20 cellular contexts compared by ENCODE assay signal in the genomic region with DNA sequence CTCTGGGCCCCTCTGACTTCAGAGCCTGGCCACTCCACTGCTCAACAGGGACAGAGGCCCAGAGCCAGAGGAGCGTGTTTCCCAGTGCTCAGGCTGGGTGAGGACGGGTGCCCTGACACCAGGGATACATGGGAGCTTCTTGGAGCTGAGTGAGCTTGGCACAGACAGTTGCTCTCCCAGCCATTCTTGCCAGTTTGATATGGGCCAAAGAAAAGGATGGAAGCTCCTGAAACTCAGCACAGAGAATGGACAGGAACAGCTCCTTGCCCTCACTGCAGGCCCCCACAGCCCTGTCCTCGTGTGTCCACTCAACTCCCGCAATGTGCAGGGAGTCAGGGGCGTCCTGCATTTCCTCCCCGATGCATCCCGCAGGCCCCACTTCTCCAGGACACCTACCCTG. TPM values are rescaled to one million over a fixed set of nuclear protein-coding genes. Genes with fewer than 3 reads are reported as not detected.
"Had no signal": no experiment of that assay in that cellular context is flagged by ENCODE, and none has a peak within 500 bp of the region (broad histone marks: within the 10 kb centered on the region; RNA-seq: fewer than 3 reads in every experiment).

No MANE protein-coding gene starts in this region.

- H3K27me3 ChIP-seq: ascending aorta, esophagus squamous epithelium, ovary, tibial artery, uterus had no signal

- H3K9me3 ChIP-seq: ascending aorta, esophagus squamous epithelium, ovary, tibial artery, uterus had no signal

- H3K4me3 Mint-ChIP-seq: activated naive CD4-positive, alpha-beta T cell treated with anti-CD3 and anti-CD28 coated beads, Interleukin-2, amount 50 U/mL, for 24 hours; naive thymus-derived CD4-positive, alpha-beta T cell had no signal

- ATAC-seq: left lobe of liver; naive thymus-derived CD4-positive, alpha-beta T cell; stimulated activated naive CD8-positive, alpha-beta T cell treated with anti-CD3 and anti-CD28 coated beads, Interleukin-15, Interleukin-2, amounts not matched to agents 100 U/mL and 50 U/mL, for 24 hours had no signal

- H3K4me1 ChIP-seq: ascending aorta, esophagus squamous epithelium, tibial artery, uterus had no signal

- H3K27me3 Mint-ChIP-seq: activated naive CD4-positive, alpha-beta T cell treated with anti-CD3 and anti-CD28 coated beads, Interleukin-2, amount 50 U/mL, for 24 hours; naive thymus-derived CD4-positive, alpha-beta T cell had no signal

- H3K4me3 ChIP-seq: ascending aorta, esophagus squamous epithelium, ovary, tibial artery, uterus had no signal

- H3K27ac ChIP-seq: ascending aorta, esophagus squamous epithelium, ovary, tibial artery, uterus, VCaP had no signal

- H3K27ac Mint-ChIP-seq: activated naive CD4-positive, alpha-beta T cell treated with anti-CD3 and anti-CD28 coated beads, Interleukin-2, amount 50 U/mL, for 24 hours; activated T-helper 2 cell treated with anti-CD3 and anti-CD28 coated beads, Interferon-gamma antibody, Interleukin-2, Interleukin-4, amounts not matched to agents 10 μg/mL and 5 μg/mL and 100 μg/mL, durations not matched to agents 14 hours and 24 hours and 36 hours had no signal

- DNase-seq: activated CD4-positive, alpha-beta T cell treated with anti-CD3 and anti-CD28 coated beads for 1 hour; activated T-cell treated with anti-CD3 and anti-CD28 coated beads, Interleukin-2, amount 50 U/mL, for 1 hour; cerebellar nuclear complex; effector CD8-positive, alpha-beta T cell; esophagus squamous epithelium; ovary; stimulated activated CD4-positive, alpha-beta T cell treated with anti-CD3 and anti-CD28 coated beads, Interleukin-1b, Interleukin-23, amount 100 ng/mL, for 48 hours; stimulated activated CD8-positive, alpha-beta memory T cell treated with anti-CD3 and anti-CD28 coated beads, Interleukin-4, amount 100 ng/mL, for 48 hours; stimulated activated naive CD8-positive, alpha-beta T cell treated with anti-CD3 and anti-CD28 coated beads, Interleukin-15, Interleukin-2, amounts not matched to agents 100 U/mL and 50 U/mL, for 24 hours; substantia nigra; SW 1271; T-helper 2 cell had no signal

- H3K9me3 Mint-ChIP-seq: activated naive CD4-positive, alpha-beta T cell treated with anti-CD3 and anti-CD28 coated beads, Interleukin-2, amount 50 U/mL, for 24 hours; activated T-helper 2 cell treated with anti-CD3 and anti-CD28 coated beads, Interferon-gamma antibody, Interleukin-2, Interleukin-4, amounts not matched to agents 10 μg/mL and 5 μg/mL and 100 μg/mL, durations not matched to agents 14 hours and 24 hours and 36 hours had no signal

- H3K4me1 Mint-ChIP-seq: activated naive CD4-positive, alpha-beta T cell treated with anti-CD3 and anti-CD28 coated beads, Interleukin-2, amount 50 U/mL, for 24 hours had no signal

RNA-seq across cellular contexts. Expression of a gene that starts 38.8 kb away (rescaled TPM):
- total RNA-seq: activated T-helper 2 cell treated with anti-CD3 and anti-CD28 coated beads, Interferon-gamma antibody, Interleukin-2, Interleukin-4, amounts not matched to agents 10 μg/mL and 5 μg/mL and 100 μg/mL, durations not matched to agents 14 hours and 24 hours and 36 hours; ascending aorta had no signal
